18 cellular contexts compared by ENCODE assay signal in genomic region chr17:72025113-72025512, GRCh38.
"Had no signal": no experiment of that assay in that cellular context is flagged by ENCODE, and none has a peak within 500 bp of the region (broad histone marks: within the 10 kb centered on the region; RNA-seq: fewer than 3 reads in every experiment).

No MANE protein-coding gene starts in this region.

- H3K27ac Mint-ChIP-seq: dendritic cell treated with granulocyte-macrophage colony-stimulating factor and Interleukin-4, amounts not matched to agents 40 ng/mL and 50 ng/mL, for 4 days; nephron; type B pancreatic cell had no signal

- H3K4me3 Mint-ChIP-seq: dendritic cell treated with granulocyte-macrophage colony-stimulating factor and Interleukin-4, amounts not matched to agents 40 ng/mL and 50 ng/mL, for 4 days; nephron; type B pancreatic cell had no signal

- H3K4me3 ChIP-seq: esophagus squamous epithelium, lung, sigmoid colon, skin epidermis, suprapubic skin, thyroid gland had no signal

- H3K27ac ChIP-seq: esophagus squamous epithelium, sigmoid colon, skin epidermis, suprapubic skin, thyroid gland had no signal

- H3K27me3 Mint-ChIP-seq: dendritic cell treated with granulocyte-macrophage colony-stimulating factor and Interleukin-4, amounts not matched to agents 40 ng/mL and 50 ng/mL, for 4 days had no signal

- ATAC-seq: left colon, left ventricle myocardium superior had no signal

- H3K36me3 ChIP-seq: esophagus squamous epithelium, sigmoid colon, suprapubic skin, thyroid gland had no signal

- H3K27me3 ChIP-seq: thyroid gland had no signal

- H3K9me3 ChIP-seq: esophagus squamous epithelium, sigmoid colon, suprapubic skin, thyroid gland had no signal

- H3K9me3 Mint-ChIP-seq: nephron, type B pancreatic cell had no signal

- H3K36me3 Mint-ChIP-seq: type B pancreatic cell had no signal

- FAIRE-seq: colon, urothelium cell line had no signal

- DNase-seq: esophagus squamous epithelium; foreskin fibroblast; left colon; left ventricle myocardium superior; mesenchymal stem cell; midbrain; sigmoid colon; stimulated activated CD4-positive, alpha-beta T cell treated with anti-CD3 and anti-CD28 coated beads, Interleukin-2, amount 100 ng/mL, for 24 hours; stimulated activated naive CD4-positive, alpha-beta T cell treated with Interleukin-2 at 50 U/mL for 16 hours; thyroid gland had no signal
